Comparison of ENCODE assay signal across 11 cellular contexts in the genomic region with DNA sequence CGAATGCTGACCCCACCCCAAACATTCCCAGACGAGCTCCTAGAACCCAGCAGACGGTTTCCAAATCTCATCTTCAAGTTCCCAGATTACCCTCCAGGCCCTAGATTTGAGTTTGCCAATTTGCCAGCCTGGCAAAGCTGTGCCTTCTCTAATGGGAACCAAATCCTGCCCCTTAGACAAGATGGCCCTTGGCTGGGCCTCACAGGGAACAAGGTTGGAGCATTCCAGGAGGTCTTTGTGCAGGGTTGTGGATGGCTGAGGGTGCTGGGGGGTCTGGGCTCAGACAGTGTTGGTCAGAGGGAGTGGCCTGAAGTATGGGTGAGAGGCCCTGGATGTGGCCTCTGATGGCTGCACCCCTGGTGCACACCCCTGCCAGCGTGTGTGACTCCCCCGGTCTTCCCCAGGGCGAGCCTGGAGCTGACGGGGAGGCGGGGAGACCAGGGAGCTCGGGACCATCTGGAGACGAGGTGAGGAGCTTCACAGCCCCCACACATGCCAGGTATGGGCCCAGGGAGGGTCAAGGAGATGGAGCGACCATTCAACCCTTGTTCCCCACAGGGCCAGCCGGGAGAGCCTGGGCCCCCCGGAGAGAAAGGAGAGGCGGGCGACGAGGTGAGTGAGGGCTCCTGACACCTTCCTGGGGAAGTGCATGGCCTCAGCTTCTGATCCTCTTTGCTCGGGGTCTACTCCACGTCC. TPM values are rescaled to one million over a fixed set of nuclear protein-coding genes. Genes with fewer than 3 reads are reported as not detected.
DNase-seq lines count a peak whose midpoint lies in the region; ATAC-seq, FAIRE-seq and TF ChIP-seq lines count a peak whose summit lies in the region.
"Had no signal": no experiment of that assay in that cellular context is flagged by ENCODE, and none has a peak within 500 bp of the region (broad histone marks: within the 10 kb centered on the region; RNA-seq: fewer than 3 reads in every experiment).

No MANE protein-coding gene starts in this region.

- TF ChIP-seq EP300 in HepG2 (IDR thresholded peaks at IDR 0.05; ENCODE audit: low read depth in 2 of 2, low read length in 2 of 2) (no peak), HepG2 (CRISPR knock-in tag; IDR thresholded peaks at IDR 0.05; ENCODE audit: borderline replicate concordance) (no peak), esophagus muscularis mucosa (IDR thresholded peaks at IDR 0.05) (no peak)

- H3K79me2 ChIP-seq in HepG2 (ENCODE audit: insufficient read depth, low read length): no peaks in the 10 kb centered on the region
- H3K79me2 ChIP-seq in osteoblast (ENCODE audit: insufficient read depth, low read length): peaks cover 91% of the 10 kb centered on the region

- no peak overlapping the region for H3K9ac ChIP-seq in HepG2 (ENCODE audit: insufficient read depth, low read depth, low read length)

- CTCF ChIA-PET in HepG2 (lab: Yijun Ruan, JAX; ENCODE audit: low intra/inter-chr PET ratio, low total read pairs) (no interaction called here), RWPE1 (lab: Yijun Ruan, JAX) (interaction anchor here (0.9 kb wide), 1 partner anchor 151 kb away, joined by 3 read pairs; no protein-coding TSS in a partner anchor)

- FAIRE-seq in HepG2 (lab: Jason Lieb, UNC): no peak

- H3K27ac ChIP-seq in right lobe of liver (no peak overlapping the region), HepG2 (ENCODE audit: extremely low read length, insufficient read depth, low read length) (no peak overlapping the region), esophagus muscularis mucosa (replicated peaks in 1 of 4) (peak overlapping the region; percentile 79 to 85 (median 81)), osteoblast (ENCODE audit: low read depth, low read length) (peak overlapping the region; percentile 68), aorta (ENCODE audit: low read depth in 1 of 2, low read length in 2 of 2) (no peak overlapping the region), RWPE1 (no peak overlapping the region)

- no TSS peak for BruUV-seq in HepG2 (replicated peaks; lab: Mats Ljungman, UMichigan)

- POLR2A ChIA-PET in HepG2 (lab: Yijun Ruan, JAX): no interaction called here
- POLR2A ChIA-PET in RWPE1 (lab: Yijun Ruan, JAX; ENCODE audit: low non-redundant PET): no interaction called here

- H3K9me3 ChIP-seq in right lobe of liver (no peaks in the 10 kb centered on the region), HepG2 (ENCODE audit: low read length) (no peaks in the 10 kb centered on the region), esophagus muscularis mucosa (no peaks in the 10 kb centered on the region), osteoblast (ENCODE audit: low read depth, low read length) (no peaks in the 10 kb centered on the region), aorta (ENCODE audit: control insufficient read depth, low read length) (no peaks in the 10 kb centered on the region)
- H3K9me3 ChIP-seq: BE2C had no signal

- no peak for TF ChIP-seq RAD21 in HepG2 (CRISPR knock-in tag; IDR thresholded peaks at IDR 0.05)

- TF ChIP-seq CTCF in right lobe of liver (IDR thresholded peaks at IDR 0.05) (no peak), HepG2 (CRISPR knock-in tag; IDR thresholded peaks at IDR 0.05) (no peak), esophagus muscularis mucosa (IDR thresholded peaks at IDR 0.05) (no peak), osteoblast (IDR thresholded peaks at IDR 0.05; ENCODE audit: extremely low read depth, low read depth, low read length) (no peak), RWPE1 (conservative IDR thresholded peaks at IDR 0.05; ENCODE audit: low read depth) (no peak)

- in situ Hi-C loops in HepG2 (cut with HindIII; ENCODE audit: extremely low pct_ligation_motif_present, low pct_unique_long_range_greater_than_20kb): no loop called here

- DNase-seq in right lobe of liver: peak in 2 of 3 donors; percentile 15 to 34
- DNase-seq in HepG2 (ENCODE audit: low spot score): no peak
- no peak for DNase-seq in esophagus muscularis mucosa (ENCODE audit: extremely low spot score)
- DNase-seq in osteoblast (ENCODE audit: insufficient read length, low spot score, missing footprints): peak; percentile 85
- DNase-seq in aorta: peak; percentile 37 to 61
- DNase-seq in RWPE1 (ENCODE audit: low spot score): no peak
- DNase-seq in NCI-H146 (lab: John Stamatoyannopoulos, UW): no peak
- no peak for DNase-seq in foreskin melanocyte
- DNase-seq: activated CD4-positive, alpha-beta T cell treated with anti-CD3 and anti-CD28 coated beads, Interleukin-2, amount 50 U/mL, for 4 hours; NCI-H226 had no signal

- no peak overlapping the region for H3K4me2 ChIP-seq in HepG2 (ENCODE audit: low read depth, low read length)
- H3K4me2 ChIP-seq in osteoblast (ENCODE audit: insufficient read depth, low read length): no peak overlapping the region

- H3K4me1 ChIP-seq in right lobe of liver (no peaks in the 10 kb centered on the region), HepG2 (ENCODE audit: insufficient read depth, low read length) (peaks cover 17% of the 10 kb centered on the region), esophagus muscularis mucosa (peaks cover 3 to 96% (median 89%) of the 10 kb centered on the region in 4 donors), osteoblast (ENCODE audit: insufficient read depth, low read length) (peaks cover 3% of the 10 kb centered on the region), aorta (ENCODE audit: control insufficient read depth in 1 of 2, insufficient read depth in 2 of 2, low read length in 2 of 2) (no peaks in the 10 kb centered on the region)
- H3K4me1 ChIP-seq: BE2C had no signal

- H4K20me1 ChIP-seq in HepG2 (ENCODE audit: insufficient read depth, low read length): no peaks in the 10 kb centered on the region
- peaks cover 19% of the 10 kb centered on the region for H4K20me1 ChIP-seq in osteoblast (ENCODE audit: insufficient read depth, low read length)

- intact Hi-C loops in right lobe of liver (cut with DNase I) (no loop called here), HepG2 (cut with micrococcal nuclease; ENCODE audit: unreplicated experiment) (no loop called here), esophagus muscularis mucosa (cut with DNase I) (no loop called here), aorta (cut with DNase I) (no loop called here)

- no peak overlapping the region for H3K4me3 ChIP-seq in right lobe of liver
- no peak overlapping the region for H3K4me3 ChIP-seq in HepG2 (replicated peaks in 1 of 3; ENCODE audit: insufficient read depth in 1 of 3, low read depth in 2 of 3, low read length in 3 of 3)
- H3K4me3 ChIP-seq in esophagus muscularis mucosa: no peak overlapping the region
- H3K4me3 ChIP-seq in osteoblast (ENCODE audit: insufficient read depth, low read length): no peak overlapping the region
- H3K4me3 ChIP-seq in aorta (ENCODE audit: low read length in 2 of 2): no peak overlapping the region

- no peak overlapping the region for H2AFZ ChIP-seq in HepG2 (ENCODE audit: low read length)
- H2AFZ ChIP-seq in osteoblast (ENCODE audit: low read length): no peak overlapping the region

- no peak for ATAC-seq in right lobe of liver
- ATAC-seq in HepG2: no peak
- no peak for ATAC-seq in aorta (ENCODE audit: low FRiP score)

- TF ChIP-seq POLR2A in right lobe of liver (IDR thresholded peaks at IDR 0.05): no peak
- TF ChIP-seq POLR2A in HepG2 (IDR thresholded peaks at IDR 0.05; ENCODE audit: insufficient read depth in 1 of 2, low read depth in 2 of 2, low read length in 2 of 2): no peak
- TF ChIP-seq POLR2A in esophagus muscularis mucosa (IDR thresholded peaks at IDR 0.05; ENCODE audit: low read depth): no peak

- WGBS in right lobe of liver (ENCODE audit: insufficient coverage, low coverage, low lambda C conversion rate, missing lambda C conversion rate): no CpG with 5 or more reads among the region's 18 CpGs
- 65% methylated on average over 7 of the region's 18 CpGs for WGBS in HepG2 (ENCODE audit: low lambda C conversion rate)
- 82% methylated on average over 18 of the region's 18 CpGs for WGBS in esophagus muscularis mucosa
- 82 to 85% methylated on average over 18 of the region's 18 CpGs for WGBS in aorta, 2 donors

- H3K27me3 ChIP-seq in right lobe of liver (no peaks in the 10 kb centered on the region), HepG2 (ENCODE audit: control insufficient read depth in 1 of 2, insufficient read depth in 2 of 2, low read length in 2 of 2) (peaks cover 0 to 7% of the 10 kb centered on the region in 2 experiments; a peak in 1 of 5 replicates), esophagus muscularis mucosa (no peaks in the 10 kb centered on the region), osteoblast (ENCODE audit: insufficient read depth, low read length) (no peaks in the 10 kb centered on the region), aorta (ENCODE audit: control insufficient read depth in 1 of 2, insufficient read depth in 2 of 2, low read length in 1 of 2) (no peaks in the 10 kb centered on the region)
- H3K27me3 ChIP-seq: BE2C had no signal

- H3K36me3 ChIP-seq in right lobe of liver: no peaks in the 10 kb centered on the region
- H3K36me3 ChIP-seq in HepG2 (replicated peaks in 1 of 2; ENCODE audit: control insufficient read depth in 1 of 2, insufficient read depth in 2 of 2, low read length in 2 of 2): no peaks in the 10 kb centered on the region
- H3K36me3 ChIP-seq in esophagus muscularis mucosa: peaks cover 76 to 95% (median 93%) of the 10 kb centered on the region in 4 donors
- peaks cover 89% of the 10 kb centered on the region for H3K36me3 ChIP-seq in osteoblast (ENCODE audit: insufficient read depth, low read length)
- peaks cover 0 to 4% of the 10 kb centered on the region in 2 donors for H3K36me3 ChIP-seq in aorta (ENCODE audit: control insufficient read depth in 1 of 2, insufficient read depth in 2 of 2, low read length in 1 of 2)
- H3K36me3 ChIP-seq: BE2C had no signal

RNA-seq across cellular contexts. Expression of gene COL6A1, which starts 10.2 kb away (rescaled TPM):
- total RNA-seq in right lobe of liver (10 to 100 TPM; 28.2 to 79.9 (median 51.1) TPM), HepG2 (2016; rRNA removed; fragmentation: Illumina TruSeq; extraction: Trizol) (0.46 and 3.1 TPM in 2 replicates), esophagus muscularis mucosa (1,000 to 10,000 TPM in 2 of 4 donors, 100 to 1,000 TPM in 2; 646 to 1,432 (median 1,078) TPM), osteoblast (1,531 and 1,612 TPM in 2 replicates), aorta (100 to 1,000 TPM; 458 to 593 TPM)
- 0.09 and 0.40 TPM in 2 replicates for total RNA-seq in HepG2 (2016; cell fraction: cytosol; rRNA removed; fragmentation: Illumina TruSeq; extraction: Trizol; ENCODE audit: low read depth)
- total RNA-seq in HepG2 (2016; cell fraction: insoluble cytoplasmic fraction; rRNA removed; fragmentation: Illumina TruSeq; extraction: Trizol): 0.55 and 4.3 TPM in 2 replicates
- 0.28 and 0.41 TPM in 2 replicates for total RNA-seq in HepG2 (2016; cell fraction: membrane; rRNA removed; fragmentation: Illumina TruSeq; extraction: Trizol)
- 4.1 and 6.4 TPM in 2 replicates for total RNA-seq in HepG2 (2016; cell fraction: nucleus; rRNA removed; fragmentation: Illumina TruSeq; extraction: Trizol)
- polyA plus RNA-seq in HepG2 (2011; rRNA removed) (4.8 and 9.8 TPM in 2 replicates), aorta (1,000 to 10,000 TPM in 1 of 2 donors, 100 to 1,000 TPM in 1; 156 to 1,773 TPM)
- 2.4 TPM in 2 replicates for polyA plus RNA-seq in HepG2 (2011; cell fraction: cytosol; rRNA removed)
- polyA plus RNA-seq in HepG2 (2011; cell fraction: nucleus; rRNA removed): 190 and 201 TPM in 2 replicates
- polyA plus RNA-seq in HepG2 (2012): 10.0 and 14.2 TPM in 2 replicates
- polyA plus RNA-seq in HepG2 (2016; cell fraction: cytosol; fragmentation: Illumina TruSeq; extraction: Trizol; ENCODE audit: low read depth): 0.17 TPM in 2 replicates
- 0.58 and 1.7 TPM in 2 replicates for polyA plus RNA-seq in HepG2 (2016; cell fraction: insoluble cytoplasmic fraction; fragmentation: Illumina TruSeq; extraction: Trizol; ENCODE audit: low read depth)
- polyA plus RNA-seq in HepG2 (2016; cell fraction: membrane; fragmentation: Illumina TruSeq; extraction: Trizol; ENCODE audit: low read depth): 0.13 and 0.28 TPM in 2 replicates
- polyA plus RNA-seq in HepG2 (2016; cell fraction: nucleus; fragmentation: Illumina TruSeq; extraction: Trizol; ENCODE audit: insufficient read depth, low read depth): 20.5 and 25.0 TPM in 2 replicates
- polyA minus RNA-seq in HepG2 (2011; rRNA and poly(A)+ RNA removed; ENCODE audit: low replicate concordance): 0.07 and 11.2 TPM in 2 replicates
- polyA minus RNA-seq in HepG2 (2011; cell fraction: cytosol; rRNA and poly(A)+ RNA removed): 1.1 and 1.8 TPM in 2 replicates
- 3.9 and 6.7 TPM in 2 replicates for polyA minus RNA-seq in HepG2 (2011; cell fraction: nucleus; rRNA and poly(A)+ RNA removed)

Comparison
In these comparisons a context has a peak if more than half of its experiments do, and no peak if none do; other contexts are left out.
1. DNase-seq: peak in right lobe of liver (2 of 3), osteoblast (single experiment) and aorta (2 of 2); none in HepG2 (single experiment), esophagus muscularis mucosa (single experiment), RWPE1 (single experiment), NCI-H146 (single experiment) and foreskin melanocyte (single experiment).
2. H3K27ac ChIP-seq: peak in esophagus muscularis mucosa (4 of 4) and osteoblast (single experiment); none in right lobe of liver (0 of 3), HepG2 (single experiment), aorta (0 of 2) and RWPE1 (single experiment).